Comparison of ENCODE assay signal across 12 cellular contexts in genomic region chr5:133993152-133993548, GRCh38. TPM values are rescaled to one million over a fixed set of nuclear protein-coding genes. Genes with fewer than 3 reads are reported as not detected.
DNase-seq lines count a peak whose midpoint lies in the region; ATAC-seq and TF ChIP-seq lines count a peak whose summit lies in the region.
"Had no signal": no experiment of that assay in that cellular context is flagged by ENCODE, and none has a peak within 500 bp of the region (broad histone marks: within the 10 kb centered on the region; RNA-seq: fewer than 3 reads in every experiment).

No MANE protein-coding gene starts in this region.

- WGBS in right cardiac atrium = 21% methylated on average over 1 of the region's 1 CpG

- H3K4me1 ChIP-seq in right cardiac atrium (ENCODE audit: control insufficient read depth, insufficient read depth, low read length) (peaks cover 31% of the 10 kb centered on the region), foreskin keratinocyte (peaks cover 6% of the 10 kb centered on the region)

- H3K4me3 ChIP-seq in right cardiac atrium (ENCODE audit: low read length) = no peak overlapping the region

- intact Hi-C loops in right cardiac atrium (cut with DNase I) = no loop called here

- H3K27me3 ChIP-seq in right cardiac atrium (ENCODE audit: control insufficient read depth, insufficient read depth) (no peaks in the 10 kb centered on the region), foreskin keratinocyte (no peaks in the 10 kb centered on the region)

- peak overlapping the region; percentile 78 for H3K27ac ChIP-seq in VCaP
- H3K27ac ChIP-seq in right cardiac atrium (ENCODE audit: low read length) = peak overlapping the region; percentile 80
- no peak overlapping the region for H3K27ac ChIP-seq in foreskin keratinocyte

- no peak for TF ChIP-seq CTCF in VCaP (conservative IDR thresholded peaks at IDR 0.05)
- no peak for TF ChIP-seq CTCF in foreskin keratinocyte (conservative IDR thresholded peaks at IDR 0.05)

- H3K9me3 ChIP-seq in right cardiac atrium (ENCODE audit: control insufficient read depth, low read length) = no peaks in the 10 kb centered on the region

- ATAC-seq in right cardiac atrium = no peak
- ATAC-seq in foreskin keratinocyte = no peak
- ATAC-seq in GM19351 (IDR thresholded peaks at IDR 0.05; ENCODE audit: unreplicated experiment) = no peak

- peak; percentile 66 for DNase-seq in AG08396 (ENCODE audit: low spot score)
- DNase-seq in GM03348 (ENCODE audit: low spot score) = peak; percentile 69
- no peak for DNase-seq in right cardiac atrium
- DNase-seq in midbrain (lab: John Stamatoyannopoulos, UW) = no peak
- DNase-seq in foreskin keratinocyte = no peak
- no peak for DNase-seq in COLO668 (lab: John Stamatoyannopoulos, UW; ENCODE audit: unreplicated experiment)
- DNase-seq: activated CD4-positive, CD25-positive, alpha-beta regulatory T cell treated with anti-CD3 and anti-CD28 coated beads, Interleukin-2, amount 50 U/mL, for 72 hours; activated naive CD4-positive, alpha-beta T cell treated with anti-CD3 and anti-CD28 coated beads, Interleukin-2, amount 50 U/mL, for 16 hours; MV-4-11; retina had no signal

RNA-seq across cellular contexts. Expression of gene VDAC1, which starts 11.6 kb away (rescaled TPM):
- total RNA-seq in right cardiac atrium = 100 to 1,000 TPM; 325 to 357 (median 335) TPM
- 393 TPM for polyA plus RNA-seq in right cardiac atrium
- 369 and 392 TPM in 2 replicates for total RNA-seq in foreskin keratinocyte
- 278 and 321 TPM in 2 replicates for polyA plus RNA-seq in foreskin keratinocyte

RNA-seq across cellular contexts. Expression of gene C5orf15, which starts 24.7 kb away (rescaled TPM):
- total RNA-seq in right cardiac atrium (10 to 100 TPM; 25.8 to 32.0 (median 28.7) TPM), foreskin keratinocyte (42.1 and 45.9 TPM in 2 replicates)
- polyA plus RNA-seq in right cardiac atrium (29.6 TPM), foreskin keratinocyte (25.2 and 28.3 TPM in 2 replicates)

Comparison
In these comparisons a context has a peak if more than half of its experiments do, and no peak if none do; other contexts are left out.
1. DNase-seq: peak in AG08396 (single experiment) and GM03348 (single experiment); none in right cardiac atrium (0 of 3), midbrain (single experiment), foreskin keratinocyte (0 of 2) and COLO668 (single experiment).